ENCODE assay signal across 1 cellular context in genomic region chr11:369336-370018, GRCh38.
A peak's percentile ranks its signal among the peaks of the same experiment; 100 is the strongest.
TF ChIP-seq lines count a peak whose summit lies in the region.

A gene with protein sequence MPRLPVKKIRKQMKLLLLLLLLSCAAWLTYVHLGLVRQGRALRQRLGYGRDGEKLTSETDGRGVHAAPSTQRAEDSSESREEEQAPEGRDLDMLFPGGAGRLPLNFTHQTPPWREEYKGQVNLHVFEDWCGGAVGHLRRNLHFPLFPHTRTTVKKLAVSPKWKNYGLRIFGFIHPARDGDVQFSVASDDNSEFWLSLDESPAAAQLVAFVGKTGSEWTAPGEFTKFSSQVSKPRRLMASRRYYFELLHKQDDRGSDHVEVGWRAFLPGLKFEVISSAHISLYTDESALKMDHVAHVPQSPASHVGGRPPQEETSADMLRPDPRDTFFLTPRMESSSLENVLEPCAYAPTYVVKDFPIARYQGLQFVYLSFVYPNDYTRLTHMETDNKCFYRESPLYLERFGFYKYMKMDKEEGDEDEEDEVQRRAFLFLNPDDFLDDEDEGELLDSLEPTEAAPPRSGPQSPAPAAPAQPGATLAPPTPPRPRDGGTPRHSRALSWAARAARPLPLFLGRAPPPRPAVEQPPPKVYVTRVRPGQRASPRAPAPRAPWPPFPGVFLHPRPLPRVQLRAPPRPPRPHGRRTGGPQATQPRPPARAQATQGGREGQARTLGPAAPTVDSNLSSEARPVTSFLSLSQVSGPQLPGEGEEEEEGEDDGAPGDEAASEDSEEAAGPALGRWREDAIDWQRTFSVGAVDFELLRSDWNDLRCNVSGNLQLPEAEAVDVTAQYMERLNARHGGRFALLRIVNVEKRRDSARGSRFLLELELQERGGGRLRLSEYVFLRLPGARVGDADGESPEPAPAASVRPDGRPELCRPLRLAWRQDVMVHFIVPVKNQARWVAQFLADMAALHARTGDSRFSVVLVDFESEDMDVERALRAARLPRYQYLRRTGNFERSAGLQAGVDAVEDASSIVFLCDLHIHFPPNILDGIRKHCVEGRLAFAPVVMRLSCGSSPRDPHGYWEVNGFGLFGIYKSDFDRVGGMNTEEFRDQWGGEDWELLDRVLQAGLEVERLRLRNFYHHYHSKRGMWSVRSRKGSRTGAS (plus strand): TSS chr11:369499. CDS start chr11:369804, 305 bp downstream.

TF ChIP-seq in K562, 482 proteins besides CTCF, POLR2A, EP300 and RAD21:
- TF ChIP-seq CREB3 (tag; conservative IDR thresholded peaks at IDR 0.05; ENCODE audit: low read depth) (no peak), ZNF133 (CRISPR knock-in tag; IDR thresholded peaks at IDR 0.05) (no peak), ZBTB34 (CRISPR knock-in tag; IDR thresholded peaks at IDR 0.05) (no peak), PTBP1 (IDR thresholded peaks at IDR 0.05; ENCODE audit: low read depth, low read length) (no peak), HNRNPLL (IDR thresholded peaks at IDR 0.05; ENCODE audit: low read depth, low read length, poor library complexity, severe bottlenecking) (peak; percentile 47), HEY1 (CRISPR knock-in tag; IDR thresholded peaks at IDR 0.05; ENCODE audit: borderline replicate concordance) (no peak), ZBTB7A (IDR thresholded peaks at IDR 0.05; ENCODE audit: borderline replicate concordance, control insufficient read depth, low read depth, low read length) (peak; percentile 10; the same call in 1 of the 2 replicates), XRCC4 (IDR thresholded peaks at IDR 0.05; ENCODE audit: extremely low read depth, insufficient read depth, insufficient read length) (no peak), ZFX (CRISPR knock-in tag; IDR thresholded peaks at IDR 0.05) (peak; percentile 48), NCOA1 (IDR thresholded peaks at IDR 0.05; ENCODE audit: low read depth) (no peak), NCOA2 (IDR thresholded peaks at IDR 0.05; ENCODE audit: partially characterized antibody in 2 of 2) (no peak), PTRF (tag; IDR thresholded peaks at IDR 0.05) (no peak), MYC (IDR thresholded peaks at IDR 0.05; ENCODE audit: low read depth, low read length) (peak; percentile 48; the same call in 1 of the 2 replicates), MYC (CRISPR knock-in tag; IDR thresholded peaks at IDR 0.05; ENCODE audit: borderline replicate concordance, low read depth) (no peak), ZNF253 (CRISPR knock-in tag; conservative IDR thresholded peaks at IDR 0.05) (no peak), ARID1B (IDR thresholded peaks at IDR 0.05) (no peak), POLR3A (IDR thresholded peaks at IDR 0.05; ENCODE audit: borderline replicate concordance, extremely low read depth, insufficient read depth, insufficient read length) (no peak), SFPQ (IDR thresholded peaks at IDR 0.05; ENCODE audit: low read depth, low read length) (no peak), ADNP (tag; IDR thresholded peaks at IDR 0.05) (no peak), SLC30A9 (CRISPR knock-in tag; IDR thresholded peaks at IDR 0.05) (no peak), CXXC5 (CRISPR knock-in tag; IDR thresholded peaks at IDR 0.05) (0 out of 2 replicates have a peak, but pooled peaks have one; percentile 14), TBL1XR1 (IDR thresholded peaks at IDR 0.05; ENCODE audit: low read length in 2 of 2) (no peak), E2F6 (IDR thresholded peaks at IDR 0.05; ENCODE audit: borderline replicate concordance in 1 of 2, extremely low read depth in 1 of 2, insufficient read depth in 1 of 2, insufficient read length in 1 of 2, low read depth in 1 of 2, low read length in 1 of 2, poor library complexity in 1 of 2, severe bottlenecking in 1 of 2) (peak in 1 of 2 experiments; percentile 23), XRCC5 (IDR thresholded peaks at IDR 0.05; ENCODE audit: low read depth, low read length) (no peak), BMI1 (IDR thresholded peaks at IDR 0.05; ENCODE audit: low read length) (no peak)
- TF ChIP-seq, protein P1, sequence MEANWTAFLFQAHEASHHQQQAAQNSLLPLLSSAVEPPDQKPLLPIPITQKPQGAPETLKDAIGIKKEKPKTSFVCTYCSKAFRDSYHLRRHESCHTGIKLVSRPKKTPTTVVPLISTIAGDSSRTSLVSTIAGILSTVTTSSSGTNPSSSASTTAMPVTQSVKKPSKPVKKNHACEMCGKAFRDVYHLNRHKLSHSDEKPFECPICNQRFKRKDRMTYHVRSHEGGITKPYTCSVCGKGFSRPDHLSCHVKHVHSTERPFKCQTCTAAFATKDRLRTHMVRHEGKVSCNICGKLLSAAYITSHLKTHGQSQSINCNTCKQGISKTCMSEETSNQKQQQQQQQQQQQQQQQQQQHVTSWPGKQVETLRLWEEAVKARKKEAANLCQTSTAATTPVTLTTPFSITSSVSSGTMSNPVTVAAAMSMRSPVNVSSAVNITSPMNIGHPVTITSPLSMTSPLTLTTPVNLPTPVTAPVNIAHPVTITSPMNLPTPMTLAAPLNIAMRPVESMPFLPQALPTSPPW (CRISPR knock-in tag; IDR thresholded peaks at IDR 0.05), result peak; percentile 82
- TF ChIP-seq, protein P2, sequence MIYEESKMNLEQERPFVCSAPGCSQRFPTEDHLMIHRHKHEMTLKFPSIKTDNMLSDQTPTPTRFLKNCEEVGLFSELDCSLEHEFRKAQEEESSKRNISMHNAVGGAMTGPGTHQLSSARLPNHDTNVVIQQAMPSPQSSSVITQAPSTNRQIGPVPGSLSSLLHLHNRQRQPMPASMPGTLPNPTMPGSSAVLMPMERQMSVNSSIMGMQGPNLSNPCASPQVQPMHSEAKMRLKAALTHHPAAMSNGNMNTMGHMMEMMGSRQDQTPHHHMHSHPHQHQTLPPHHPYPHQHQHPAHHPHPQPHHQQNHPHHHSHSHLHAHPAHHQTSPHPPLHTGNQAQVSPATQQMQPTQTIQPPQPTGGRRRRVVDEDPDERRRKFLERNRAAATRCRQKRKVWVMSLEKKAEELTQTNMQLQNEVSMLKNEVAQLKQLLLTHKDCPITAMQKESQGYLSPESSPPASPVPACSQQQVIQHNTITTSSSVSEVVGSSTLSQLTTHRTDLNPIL (CRISPR knock-in tag; IDR thresholded peaks at IDR 0.05), result no peak
- TF ChIP-seq, protein P3, sequence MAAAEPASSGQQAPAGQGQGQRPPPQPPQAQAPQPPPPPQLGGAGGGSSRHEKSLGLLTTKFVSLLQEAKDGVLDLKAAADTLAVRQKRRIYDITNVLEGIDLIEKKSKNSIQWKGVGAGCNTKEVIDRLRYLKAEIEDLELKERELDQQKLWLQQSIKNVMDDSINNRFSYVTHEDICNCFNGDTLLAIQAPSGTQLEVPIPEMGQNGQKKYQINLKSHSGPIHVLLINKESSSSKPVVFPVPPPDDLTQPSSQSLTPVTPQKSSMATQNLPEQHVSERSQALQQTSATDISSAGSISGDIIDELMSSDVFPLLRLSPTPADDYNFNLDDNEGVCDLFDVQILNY (CRISPR knock-in tag; IDR thresholded peaks at IDR 0.05), result no peak
- TF ChIP-seq, protein P4, sequence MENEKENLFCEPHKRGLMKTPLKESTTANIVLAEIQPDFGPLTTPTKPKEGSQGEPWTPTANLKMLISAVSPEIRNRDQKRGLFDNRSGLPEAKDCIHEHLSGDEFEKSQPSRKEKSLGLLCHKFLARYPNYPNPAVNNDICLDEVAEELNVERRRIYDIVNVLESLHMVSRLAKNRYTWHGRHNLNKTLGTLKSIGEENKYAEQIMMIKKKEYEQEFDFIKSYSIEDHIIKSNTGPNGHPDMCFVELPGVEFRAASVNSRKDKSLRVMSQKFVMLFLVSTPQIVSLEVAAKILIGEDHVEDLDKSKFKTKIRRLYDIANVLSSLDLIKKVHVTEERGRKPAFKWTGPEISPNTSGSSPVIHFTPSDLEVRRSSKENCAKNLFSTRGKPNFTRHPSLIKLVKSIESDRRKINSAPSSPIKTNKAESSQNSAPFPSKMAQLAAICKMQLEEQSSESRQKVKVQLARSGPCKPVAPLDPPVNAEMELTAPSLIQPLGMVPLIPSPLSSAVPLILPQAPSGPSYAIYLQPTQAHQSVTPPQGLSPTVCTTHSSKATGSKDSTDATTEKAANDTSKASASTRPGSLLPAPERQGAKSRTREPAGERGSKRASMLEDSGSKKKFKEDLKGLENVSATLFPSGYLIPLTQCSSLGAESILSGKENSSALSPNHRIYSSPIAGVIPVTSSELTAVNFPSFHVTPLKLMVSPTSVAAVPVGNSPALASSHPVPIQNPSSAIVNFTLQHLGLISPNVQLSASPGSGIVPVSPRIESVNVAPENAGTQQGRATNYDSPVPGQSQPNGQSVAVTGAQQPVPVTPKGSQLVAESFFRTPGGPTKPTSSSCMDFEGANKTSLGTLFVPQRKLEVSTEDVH (IDR thresholded peaks at IDR 0.05; ENCODE audit: low read depth, partially characterized antibody), result no peak
